ENCODE assay signal across 8 cellular contexts in the genomic region with DNA sequence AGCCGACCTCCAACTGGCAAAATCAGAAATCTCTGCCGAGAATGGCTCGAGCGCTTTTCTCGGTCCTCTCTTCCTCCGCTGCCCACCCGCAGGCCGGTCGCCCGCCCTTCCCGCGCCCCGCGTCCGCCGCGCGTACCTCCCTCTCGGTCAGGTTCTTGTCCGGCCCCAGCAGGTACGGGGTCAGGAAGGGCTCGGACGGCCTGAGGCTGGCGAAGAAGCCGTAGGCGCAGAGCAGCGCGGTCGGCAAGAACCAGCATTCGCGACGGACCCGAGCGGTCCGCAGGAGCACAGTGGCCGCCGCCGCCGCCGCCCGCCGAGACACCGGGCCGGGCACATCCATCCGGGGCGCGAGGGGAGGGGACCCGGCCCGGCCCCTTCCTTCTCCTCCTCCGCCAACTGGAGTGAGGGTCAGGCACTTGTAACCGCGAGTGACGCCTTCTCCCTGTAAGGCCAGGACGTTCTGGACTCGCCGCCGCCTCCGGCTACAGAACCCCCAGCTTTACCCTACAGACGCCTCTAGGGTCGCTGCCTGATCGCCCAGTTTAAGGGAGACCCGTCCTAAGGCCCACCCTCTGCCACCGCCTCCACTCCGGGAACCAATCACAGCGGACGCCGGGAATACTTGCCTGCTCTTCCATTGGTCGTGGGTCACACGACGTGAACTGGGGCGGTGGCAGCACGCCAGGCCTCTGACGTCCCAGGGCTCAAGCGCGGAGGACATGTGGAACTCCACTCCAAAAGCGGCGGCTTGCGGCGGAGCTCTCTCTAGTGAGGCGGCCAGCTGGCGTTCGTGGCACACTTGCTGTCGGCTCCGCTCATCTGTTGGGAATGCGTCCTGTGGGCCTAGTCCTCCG. TPM values are rescaled to one million over a fixed set of nuclear protein-coding genes. Genes with fewer than 3 reads are reported as not detected.
DNase-seq lines count a peak whose midpoint lies in the region; ATAC-seq and TF ChIP-seq lines count a peak whose summit lies in the region.

A gene with protein sequence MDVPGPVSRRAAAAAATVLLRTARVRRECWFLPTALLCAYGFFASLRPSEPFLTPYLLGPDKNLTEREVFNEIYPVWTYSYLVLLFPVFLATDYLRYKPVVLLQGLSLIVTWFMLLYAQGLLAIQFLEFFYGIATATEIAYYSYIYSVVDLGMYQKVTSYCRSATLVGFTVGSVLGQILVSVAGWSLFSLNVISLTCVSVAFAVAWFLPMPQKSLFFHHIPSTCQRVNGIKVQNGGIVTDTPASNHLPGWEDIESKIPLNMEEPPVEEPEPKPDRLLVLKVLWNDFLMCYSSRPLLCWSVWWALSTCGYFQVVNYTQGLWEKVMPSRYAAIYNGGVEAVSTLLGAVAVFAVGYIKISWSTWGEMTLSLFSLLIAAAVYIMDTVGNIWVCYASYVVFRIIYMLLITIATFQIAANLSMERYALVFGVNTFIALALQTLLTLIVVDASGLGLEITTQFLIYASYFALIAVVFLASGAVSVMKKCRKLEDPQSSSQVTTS (minus strand): TSS at position 518 of the 854 bp plus-strand sequence. CDS start 178 bp downstream, at position 340.

- peaks cover 0 to 3% (median 3%) of the 10 kb centered on the region in 3 donors for H3K27me3 Mint-ChIP-seq in CD14-positive monocyte (ENCODE audit: low read depth in 3 of 3)
- H3K27me3 Mint-ChIP-seq in dendritic cell treated with granulocyte-macrophage colony-stimulating factor and Interleukin-4, amounts not matched to agents 40 ng/mL and 50 ng/mL, for 4 days = no peaks in the 10 kb centered on the region

- H3K36me3 Mint-ChIP-seq in CD14-positive monocyte = peaks cover 2 to 5% of the 10 kb centered on the region in 2 donors
- H3K36me3 Mint-ChIP-seq in dendritic cell treated with granulocyte-macrophage colony-stimulating factor and Interleukin-4, amounts not matched to agents 40 ng/mL and 50 ng/mL, for 4 days (ENCODE audit: low read depth) = no peaks in the 10 kb centered on the region

- peak within 1 kb of the TSS; percentile 95 to 98 for H3K4me3 Mint-ChIP-seq in CD14-positive monocyte
- peak within 1 kb of the TSS; percentile 82 for H3K4me3 Mint-ChIP-seq in dendritic cell treated with granulocyte-macrophage colony-stimulating factor and Interleukin-4, amounts not matched to agents 40 ng/mL and 50 ng/mL, for 4 days

- no peak for TF ChIP-seq CTCF in CD14-positive monocyte (IDR thresholded peaks at IDR 0.05)

- H3K9me3 Mint-ChIP-seq in CD14-positive monocyte = peaks cover 0 to 2% (median 0%) of the 10 kb centered on the region in 7 donors
- no peaks in the 10 kb centered on the region for H3K9me3 Mint-ChIP-seq in dendritic cell treated with granulocyte-macrophage colony-stimulating factor and Interleukin-4, amounts not matched to agents 40 ng/mL and 50 ng/mL, for 4 days

- peak within 1 kb of the TSS; percentile 89 to 97 (median 93) for H3K27ac Mint-ChIP-seq in CD14-positive monocyte
- peak within 1 kb of the TSS; percentile 78 for H3K27ac Mint-ChIP-seq in dendritic cell treated with granulocyte-macrophage colony-stimulating factor and Interleukin-4, amounts not matched to agents 40 ng/mL and 50 ng/mL, for 4 days

- ATAC-seq in GM19351 (IDR thresholded peaks at IDR 0.05; ENCODE audit: unreplicated experiment) (peak; percentile 96), HG03521 (IDR thresholded peaks at IDR 0.05; ENCODE audit: unreplicated experiment) (peak; percentile 98), left lobe of liver (peak; percentile 90)

- DNase-seq in CD14-positive monocyte (ENCODE audit: low spot score) (peak; percentile 98), NCI-H69 (lab: John Stamatoyannopoulos, UW) (peak; percentile 100), left lobe of liver (ENCODE audit: low spot score) (peak; percentile 100)
- DNase-seq in activated CD4-positive, alpha-beta T cell treated with anti-CD3 and anti-CD28 coated beads, Interleukin-2, amount 50 U/mL, for 24 hours (ENCODE audit: low read depth in 1 of 2, low spot score in 1 of 2) = peak; percentile 79 to 90
- peak; percentile 90 for DNase-seq in stimulated activated CD4-positive, alpha-beta T cell treated with anti-CD3 and anti-CD28 coated beads, Interleukin-2, amount 100 ng/mL, for 4 hours (ENCODE audit: low read depth)

- peaks cover 37% of the 10 kb centered on the region for H3K4me1 Mint-ChIP-seq in CD14-positive monocyte
- peaks cover 47% of the 10 kb centered on the region for H3K4me1 Mint-ChIP-seq in dendritic cell treated with granulocyte-macrophage colony-stimulating factor and Interleukin-4, amounts not matched to agents 40 ng/mL and 50 ng/mL, for 4 days (ENCODE audit: low read depth)

- intact Hi-C loops in CD14-positive monocyte (cut with micrococcal nuclease) = loop anchor here in 1 of 2 donors (5.0 kb wide), 1 partner anchor 118 kb away; a partner anchor contains a TSS
- intact Hi-C loops in dendritic cell treated with granulocyte-macrophage colony-stimulating factor and Interleukin-4, amounts not matched to agents 40 ng/mL and 50 ng/mL, for 4 days (cut with micrococcal nuclease) = loop anchor here (5.0 to 10.0 kb wide), 6 partner anchors 62 to 1999 kb away; a partner anchor contains a TSS

RNA-seq across cellular contexts. Expression of the gene that starts here (rescaled TPM):
- polyA plus RNA-seq in CD14-positive monocyte = under 1 TPM; 0.52 to 0.81 TPM
- 9.1 TPM for total RNA-seq in left lobe of liver

Comparison
In these comparisons a context has a peak if more than half of its experiments do, and no peak if none do; other contexts are left out.
1. Peak in every context shown above with its lines: DNase-seq and ATAC-seq.
2. Peak in DNase-seq in CD14-positive monocyte; RNA of the gene not detected or under 1 TPM.